ENCODE assay signal across 10 cellular contexts in genomic region chr6:132391391-132392291, GRCh38. TPM values are rescaled to one million over a fixed set of nuclear protein-coding genes. Genes with fewer than 3 reads are reported as not detected.
A peak's percentile ranks its signal among the peaks of the same experiment; 100 is the strongest.
DNase-seq lines count a peak whose midpoint lies in the region; ATAC-seq, FAIRE-seq and TF ChIP-seq lines count a peak whose summit lies in the region.
"Had no signal": no experiment of that assay in that cellular context is flagged by ENCODE, and none has a peak within 500 bp of the region (broad histone marks: within the 10 kb centered on the region; RNA-seq: fewer than 3 reads in every experiment).

No MANE protein-coding gene starts in this region.

- H3K36me3 Mint-ChIP-seq in T-helper 17 cell (ENCODE audit: low read depth) = peaks cover 2% of the 10 kb centered on the region

- no peaks in the 10 kb centered on the region for H3K9me3 ChIP-seq in small intestine (ENCODE audit: control insufficient read depth, low read depth)
- H3K9me3 ChIP-seq in T-helper 17 cell (ENCODE audit: control insufficient read depth, low read length, poor library complexity, severe bottlenecking) = peaks cover 3% of the 10 kb centered on the region

- H3K27ac ChIP-seq in brain microvascular endothelial cell = no peak overlapping the region
- peak overlapping the region in 1 of 2 donors; percentile 48 for H3K27ac ChIP-seq in small intestine (ENCODE audit: low read depth in 1 of 2, low read length in 1 of 2)

- H3K4me1 Mint-ChIP-seq in T-helper 17 cell = no peaks in the 10 kb centered on the region

- no peak overlapping the region for H3K27ac Mint-ChIP-seq in T-helper 17 cell
- H3K27ac Mint-ChIP-seq: activated naive CD8-positive, alpha-beta T cell treated with anti-CD3 and anti-CD28 coated beads, Interleukin-2, amount 50 U/mL, for 24 hours had no signal

- TF ChIP-seq CTCF in HFF-Myc (IDR thresholded peaks at IDR 0.05; ENCODE audit: low read depth, low read length, missing control alignments) (no peak), brain microvascular endothelial cell (IDR thresholded peaks at IDR 0.05; ENCODE audit: low read depth, low read length, missing control alignments) (no peak)

- 55 to 72% (median 67%) methylated on average over 12 of the region's 12 CpGs for WGBS in small intestine, 3 donors

- ATAC-seq in T-helper 17 cell (no peak), GM21576 (IDR thresholded peaks at IDR 0.05; ENCODE audit: unreplicated experiment) (no peak)
- ATAC-seq: activated naive CD8-positive, alpha-beta T cell treated with anti-CD3 and anti-CD28 coated beads, Interleukin-2, amount 50 U/mL, for 24 hours had no signal

- peaks cover 14% of the 10 kb centered on the region for H3K27me3 Mint-ChIP-seq in T-helper 17 cell

- no peaks in the 10 kb centered on the region for H3K27me3 ChIP-seq in brain microvascular endothelial cell (replicated peaks)
- H3K27me3 ChIP-seq in small intestine (ENCODE audit: control insufficient read depth in 2 of 2, insufficient read depth in 2 of 2, low read length in 2 of 2) = no peaks in the 10 kb centered on the region

- in situ Hi-C loops in brain microvascular endothelial cell (cut with HindIII; ENCODE audit: low pct_ligation_motif_present, low sequenced_read_pairs) = no loop called here

- no peaks in the 10 kb centered on the region for H3K4me1 ChIP-seq in small intestine (ENCODE audit: control insufficient read depth in 2 of 2, insufficient read depth in 1 of 2, low read depth in 1 of 2, low read length in 1 of 2)

- peak; percentile 82 for DNase-seq in HFF-Myc (ENCODE audit: extremely low read depth, low read depth)
- peak; percentile 27 for DNase-seq in brain microvascular endothelial cell
- DNase-seq in iPS-NIHi11 (ENCODE audit: low spot score) = peak; percentile 41
- DNase-seq in small intestine = peak; percentile 1
- no peak for DNase-seq in NOMO-1 treated with DMSO at 0.1 percent for 48 hours (lab: John Stamatoyannopoulos, UW; ENCODE audit: unreplicated experiment)
- DNase-seq in SK-N-DZ (ENCODE audit: low spot score) = no peak
- DNase-seq in T-helper 17 cell = no peak
- DNase-seq: activated naive CD8-positive, alpha-beta T cell treated with anti-CD3 and anti-CD28 coated beads, Interleukin-2, amount 50 U/mL, for 24 hours; T-helper 9 cell had no signal

- no peak overlapping the region for H3K4me3 Mint-ChIP-seq in T-helper 17 cell
- H3K4me3 Mint-ChIP-seq: activated naive CD8-positive, alpha-beta T cell treated with anti-CD3 and anti-CD28 coated beads, Interleukin-2, amount 50 U/mL, for 24 hours had no signal

- FAIRE-seq in small intestine (lab: Jason Lieb, UNC) = no peak

- H3K36me3 ChIP-seq in brain microvascular endothelial cell (replicated peaks) (no peaks in the 10 kb centered on the region), small intestine (ENCODE audit: control insufficient read depth in 2 of 2, insufficient read depth in 2 of 2, low read length in 2 of 2) (no peaks in the 10 kb centered on the region)

- H3K4me3 ChIP-seq in HFF-Myc (replicated peaks; ENCODE audit: low read depth, low read length) (peak overlapping the region; percentile 9), brain microvascular endothelial cell (ENCODE audit: low read depth, low read length) (no peak overlapping the region), small intestine (ENCODE audit: low read depth in 1 of 2, low read length in 2 of 2) (no peak overlapping the region)

RNA-seq across cellular contexts. Expression of gene MOXD1, which starts 9.6 kb away (rescaled TPM):
- polyA plus RNA-seq in small intestine = 1 to 10 TPM in 2 of 3 donors, under 1 TPM in 1; 0.45 to 2.5 (median 1.9) TPM
- polyA plus RNA-seq in SK-N-DZ (2014; cell fraction: cytosol; rRNA removed) = 1.2 and 2.2 TPM in 2 replicates
- 0.21 and 1.8 TPM in 2 replicates for polyA plus RNA-seq in SK-N-DZ (2014; cell fraction: nucleus; rRNA removed)
- not detected for total RNA-seq in T-helper 17 cell

Comparison
In these comparisons a context has a peak if more than half of its experiments do, and no peak if none do; other contexts are left out.
1. DNase-seq: peak in HFF-Myc (single experiment), brain microvascular endothelial cell (single experiment), iPS-NIHi11 (single experiment) and small intestine (single experiment); none in NOMO-1 treated with DMSO at 0.1 percent for 48 hours (single experiment), SK-N-DZ (single experiment) and T-helper 17 cell (0 of 3).